Comparison of ENCODE assay signal across 10 cellular contexts in genomic region chr16:87930456-87930855, GRCh38. TPM values are rescaled to one million over a fixed set of nuclear protein-coding genes. Genes with fewer than 3 reads are reported as not detected.
A peak's percentile ranks its signal among the peaks of the same experiment; 100 is the strongest.
DNase-seq lines count a peak whose midpoint lies in the region; ATAC-seq and TF ChIP-seq lines count a peak whose summit lies in the region.
"Had no signal": no experiment of that assay in that cellular context is flagged by ENCODE, and none has a peak within 500 bp of the region (broad histone marks: within the 10 kb centered on the region; RNA-seq: fewer than 3 reads in every experiment).

No MANE protein-coding gene starts in this region.

- H3K27me3 ChIP-seq in adrenal gland: no peaks in the 10 kb centered on the region

- intact Hi-C loops in adrenal gland (cut with DNase I): no loop called here

- no peak overlapping the region for H3K27ac ChIP-seq in adrenal gland

- DNase-seq in AG09309 (ENCODE audit: low read depth) (no peak), SHP77 (lab: John Stamatoyannopoulos, UW) (peak; percentile 67 to 75), hepatic stellate cell (ENCODE audit: low spot score) (peak; percentile 46), T1000 (lab: John Stamatoyannopoulos, UW) (no peak), adrenal gland (no peak), inferior parietal cortex (ENCODE audit: extremely low spot score) (no peak)
- DNase-seq: GDM1; stimulated activated CD4-positive, alpha-beta T cell treated with anti-CD3 and anti-CD28 coated beads, Interleukin-2, amount 100 ng/mL, for 24 hours had no signal

- no peak for ATAC-seq in GM19395 (IDR thresholded peaks at IDR 0.05; ENCODE audit: unreplicated experiment)

- no peak for TF ChIP-seq POLR2A in adrenal gland (IDR thresholded peaks at IDR 0.05)

- H3K9me3 ChIP-seq in adrenal gland (replicated peaks in 1 of 3): no peaks in the 10 kb centered on the region

- WGBS in adrenal gland, 4 donors: 50 to 70% (median 67%) methylated on average over 9 to 11 of the region's 11 CpGs

- no peaks in the 10 kb centered on the region for H3K36me3 ChIP-seq in adrenal gland (replicated peaks in 1 of 2)

- H3K4me3 ChIP-seq in AG09309 (ENCODE audit: control insufficient read depth, low read depth, low read length) (no peak overlapping the region), adrenal gland (no peak overlapping the region)

- no peaks in the 10 kb centered on the region for H3K4me1 ChIP-seq in adrenal gland (replicated peaks in 1 of 2)

- TF ChIP-seq CTCF in AG09309 (IDR thresholded peaks at IDR 0.05; ENCODE audit: control insufficient read depth, insufficient read depth, low read depth, low read length, missing control alignments) (peak; percentile 39), GM12872 (IDR thresholded peaks at IDR 0.05; ENCODE audit: insufficient read depth, low read depth, low read length) (peak; percentile 29; the same call in 1 of the 3 replicates), adrenal gland (IDR thresholded peaks at IDR 0.05) (peak in 1 of 6 experiments; percentile 17)

RNA-seq across cellular contexts. Expression of gene CA5A, which starts 5.9 kb away (rescaled TPM):
- total RNA-seq in adrenal gland: under 1 TPM in 1 of 8 donors, not detected in 7; 0.56 TPM
- not detected for polyA plus RNA-seq in adrenal gland

RNA-seq across cellular contexts. Expression of gene BANP, which starts 20.8 kb away (rescaled TPM):
- 10 to 100 TPM; 16.8 to 29.8 (median 22.2) TPM for total RNA-seq in adrenal gland
- polyA plus RNA-seq in adrenal gland: 10 to 100 TPM; 10.4 to 23.6 (median 19.2) TPM

Comparison
In these comparisons a context has a peak if more than half of its experiments do, and no peak if none do; other contexts are left out.
1. DNase-seq: peak in SHP77 (2 of 2) and hepatic stellate cell (single experiment); none in AG09309 (single experiment), T1000 (single experiment), adrenal gland (0 of 7) and inferior parietal cortex (single experiment).